ENCODE assay signal across 14 cellular contexts in genomic region chr14:99570542-99571302, GRCh38. TPM values are rescaled to one million over a fixed set of nuclear protein-coding genes. Genes with fewer than 3 reads are reported as not detected.
DNase-seq lines count a peak whose midpoint lies in the region; ATAC-seq, FAIRE-seq and TF ChIP-seq lines count a peak whose summit lies in the region.
"Had no signal": no experiment of that assay in that cellular context is flagged by ENCODE, and none has a peak within 500 bp of the region (broad histone marks: within the 10 kb centered on the region; RNA-seq: fewer than 3 reads in every experiment).

No MANE protein-coding gene starts in this region.

- H4K8ac ChIP-seq in H9 (replicated peaks; ENCODE audit: insufficient read length, low read depth, low read length), result no peak overlapping the region

- H4K20me1 ChIP-seq in H9 (ENCODE audit: control insufficient read depth, insufficient read depth, insufficient read length) (no peaks in the 10 kb centered on the region), HepG2 (ENCODE audit: insufficient read depth, low read length) (peaks cover 19% of the 10 kb centered on the region; the same call in 1 of the 2 replicates)

- no peak for DNase-seq in H9
- DNase-seq in RWPE2 (ENCODE audit: low spot score), result no peak
- no peak for DNase-seq in HepG2 (ENCODE audit: low spot score)
- DNase-seq in stimulated activated effector memory CD8-positive, alpha-beta T cell treated with anti-CD3 and anti-CD28 coated beads, Interleukin-12 subunit alpha, Interleukin-12 subunit beta, amount 100 ng/mL, for 72 hours (ENCODE audit: low spot score in 2 of 2), result no peak
- DNase-seq in activated T-helper 2 cell treated with anti-CD3 and anti-CD28 coated beads, Interferon-gamma antibody, Interleukin-2, Interleukin-4, amounts not matched to agents 10 μg/mL and 5 μg/mL and 100 μg/mL, durations not matched to agents 14 hours and 24 hours and 36 hours (ENCODE audit: low spot score), result no peak
- DNase-seq in GM03348 (ENCODE audit: low spot score), result no peak
- no peak for DNase-seq in T-helper 9 cell
- DNase-seq: activated T-cell treated with anti-CD3 and anti-CD28 coated beads, Interleukin-2, amount 50 U/mL, for 4 hours; NCI-H1930; NCI-H748 treated with DMSO at 0.1 percent for 48 hours; occipital lobe; spleen had no signal

- TF ChIP-seq CTCF in H9 (conservative IDR thresholded peaks at IDR 0.05), result no peak
- no peak for TF ChIP-seq CTCF in RWPE2 (IDR thresholded peaks at IDR 0.05; ENCODE audit: poor library complexity, severe bottlenecking)
- no peak for TF ChIP-seq CTCF in HepG2 (CRISPR knock-in tag; IDR thresholded peaks at IDR 0.05)

- H3K36me3 ChIP-seq in RWPE2 (ENCODE audit: low read depth) (no peaks in the 10 kb centered on the region), HepG2 (replicated peaks in 1 of 2; ENCODE audit: control insufficient read depth in 1 of 2, insufficient read depth in 2 of 2, low read length in 2 of 2) (no peaks in the 10 kb centered on the region; a peak in 1 of 5 replicates)
- H3K36me3 ChIP-seq: spleen had no signal

- POLR2A ChIA-PET in HepG2 (lab: Yijun Ruan, JAX), result interaction anchor here (0.8 to 1.8 kb wide), 3 partner anchors 16 to 28 kb away, joined by 4 to 7 read pairs (median 5); no protein-coding TSS in a partner anchor

- no CpG with 5 or more reads among the region's 12 CpGs for WGBS in H9 (ENCODE audit: extremely low coverage, insufficient read length, low lambda C conversion rate)
- WGBS in HepG2 (ENCODE audit: low lambda C conversion rate), result 77% methylated on average over 10 of the region's 12 CpGs

- H3K79me1 ChIP-seq in H9 (ENCODE audit: insufficient read depth, low read depth, low read length, poor library complexity, severe bottlenecking), result no peaks in the 10 kb centered on the region

- no TSS peak for BruUV-seq in HepG2 (replicated peaks; lab: Mats Ljungman, UMichigan)

- H3K9ac ChIP-seq in H9 (ENCODE audit: extremely low read depth, insufficient read length, low read length), result no peak overlapping the region
- 0 out of 2 replicates have a peak overlapping the region, but pooled peaks have one; percentile 3 for H3K9ac ChIP-seq in HepG2 (ENCODE audit: insufficient read depth, low read depth, low read length)

- peak overlapping the region in 1 of 3 experiments; percentile 80; a peak in 3 of 7 replicates for H3K27ac Mint-ChIP-seq in H9
- H3K27ac Mint-ChIP-seq in stimulated activated effector memory CD8-positive, alpha-beta T cell treated with anti-CD3 and anti-CD28 coated beads, Interleukin-12 subunit alpha, Interleukin-12 subunit beta, amount 100 ng/mL, for 72 hours, result peak overlapping the region; percentile 78
- H3K27ac Mint-ChIP-seq in activated T-helper 2 cell treated with anti-CD3 and anti-CD28 coated beads, Interferon-gamma antibody, Interleukin-2, Interleukin-4, amounts not matched to agents 10 μg/mL and 5 μg/mL and 100 μg/mL, durations not matched to agents 14 hours and 24 hours and 36 hours, result no peak overlapping the region

- no peak overlapping the region for H3K4me3 ChIP-seq in RWPE2 (ENCODE audit: severe bottlenecking)
- no peak overlapping the region for H3K4me3 ChIP-seq in HepG2 (replicated peaks in 1 of 3; ENCODE audit: insufficient read depth in 1 of 3, low read depth in 2 of 3, low read length in 3 of 3)
- H3K4me3 ChIP-seq: spleen had no signal

- H3K4me1 Mint-ChIP-seq in H9, result peaks cover 84 to 99% of the 10 kb centered on the region in 2 experiments
- peaks cover 18% of the 10 kb centered on the region for H3K4me1 Mint-ChIP-seq in stimulated activated effector memory CD8-positive, alpha-beta T cell treated with anti-CD3 and anti-CD28 coated beads, Interleukin-12 subunit alpha, Interleukin-12 subunit beta, amount 100 ng/mL, for 72 hours
- H3K4me1 Mint-ChIP-seq in activated T-helper 2 cell treated with anti-CD3 and anti-CD28 coated beads, Interferon-gamma antibody, Interleukin-2, Interleukin-4, amounts not matched to agents 10 μg/mL and 5 μg/mL and 100 μg/mL, durations not matched to agents 14 hours and 24 hours and 36 hours (ENCODE audit: low read depth), result peaks cover 1% of the 10 kb centered on the region

- no peaks in the 10 kb centered on the region; a peak in 1 of 5 replicates for H3K9me3 Mint-ChIP-seq in H9
- H3K9me3 Mint-ChIP-seq in stimulated activated effector memory CD8-positive, alpha-beta T cell treated with anti-CD3 and anti-CD28 coated beads, Interleukin-12 subunit alpha, Interleukin-12 subunit beta, amount 100 ng/mL, for 72 hours, result no peaks in the 10 kb centered on the region
- H3K9me3 Mint-ChIP-seq in activated T-helper 2 cell treated with anti-CD3 and anti-CD28 coated beads, Interferon-gamma antibody, Interleukin-2, Interleukin-4, amounts not matched to agents 10 μg/mL and 5 μg/mL and 100 μg/mL, durations not matched to agents 14 hours and 24 hours and 36 hours, result no peaks in the 10 kb centered on the region
- H3K9me3 Mint-ChIP-seq: activated T-cell treated with anti-CD3 and anti-CD28 coated beads, Interleukin-2, amount 50 U/mL, for 4 hours had no signal

- peaks cover 10% of the 10 kb centered on the region; the same call in 1 of the 2 replicates for H3K4me1 ChIP-seq in H9 (ENCODE audit: insufficient read depth, low read length)
- H3K4me1 ChIP-seq in RWPE2 (ENCODE audit: insufficient read depth, poor library complexity, severe bottlenecking), result peaks cover 78% of the 10 kb centered on the region
- peaks cover 100% of the 10 kb centered on the region for H3K4me1 ChIP-seq in HepG2 (ENCODE audit: insufficient read depth, low read length)

- H4K5ac ChIP-seq in H9 (ENCODE audit: insufficient read length, low read depth, low read length), result no peak overlapping the region

- H3K27me3 ChIP-seq in H9 (ENCODE audit: insufficient read depth, low read length) (no peaks in the 10 kb centered on the region), RWPE2 (ENCODE audit: insufficient read depth, poor library complexity, severe bottlenecking) (no peaks in the 10 kb centered on the region), HepG2 (ENCODE audit: control insufficient read depth in 1 of 2, insufficient read depth in 2 of 2, low read length in 2 of 2) (no peaks in the 10 kb centered on the region)
- H3K27me3 ChIP-seq: spleen had no signal

- H3K27ac ChIP-seq in H9 (ENCODE audit: insufficient read length, low read depth, low read length), result no peak overlapping the region
- H3K27ac ChIP-seq in RWPE2 (ENCODE audit: poor library complexity, severe bottlenecking), result peak overlapping the region; percentile 95
- H3K27ac ChIP-seq in HepG2 (ENCODE audit: extremely low read length, insufficient read depth, low read length), result peak overlapping the region; percentile 91
- H3K27ac ChIP-seq: spleen had no signal

- no peaks in the 10 kb centered on the region for H3K9me3 ChIP-seq in H9 (ENCODE audit: control insufficient read depth, low read depth, low read length)
- H3K9me3 ChIP-seq in RWPE2 (ENCODE audit: severe bottlenecking), result no peaks in the 10 kb centered on the region
- H3K9me3 ChIP-seq in HepG2 (ENCODE audit: low read length), result no peaks in the 10 kb centered on the region
- H3K9me3 ChIP-seq: spleen had no signal

- intact Hi-C loops in HepG2 (cut with micrococcal nuclease; ENCODE audit: unreplicated experiment), result no loop called here
- intact Hi-C loops in activated T-helper 2 cell treated with anti-CD3 and anti-CD28 coated beads, Interferon-gamma antibody, Interleukin-2, Interleukin-4, amounts not matched to agents 10 μg/mL and 5 μg/mL and 100 μg/mL, durations not matched to agents 14 hours and 24 hours and 36 hours (cut with micrococcal nuclease), result no loop called here

- H3K4ac ChIP-seq in H9 (ENCODE audit: low read depth, low read length), result no peak overlapping the region

- 0 out of 7 replicates have a peak, but pooled peaks cover 0 to 1% (median 0%) of the 10 kb centered on the region in 3 experiments for H3K36me3 Mint-ChIP-seq in H9 (ENCODE audit: insufficient read depth in 1 of 3, low read depth in 3 of 3)
- H3K36me3 Mint-ChIP-seq in stimulated activated effector memory CD8-positive, alpha-beta T cell treated with anti-CD3 and anti-CD28 coated beads, Interleukin-12 subunit alpha, Interleukin-12 subunit beta, amount 100 ng/mL, for 72 hours, result no peaks in the 10 kb centered on the region
- no peaks in the 10 kb centered on the region for H3K36me3 Mint-ChIP-seq in activated T-helper 2 cell treated with anti-CD3 and anti-CD28 coated beads, Interferon-gamma antibody, Interleukin-2, Interleukin-4, amounts not matched to agents 10 μg/mL and 5 μg/mL and 100 μg/mL, durations not matched to agents 14 hours and 24 hours and 36 hours (ENCODE audit: low read depth)

- H2AFZ ChIP-seq in H9 (ENCODE audit: low read length) (no peak overlapping the region), HepG2 (ENCODE audit: low read length) (no peak overlapping the region)

- TF ChIP-seq RAD21 in HepG2 (CRISPR knock-in tag; IDR thresholded peaks at IDR 0.05), result no peak

- CTCF ChIA-PET in HepG2 (lab: Yijun Ruan, JAX; ENCODE audit: low intra/inter-chr PET ratio, low total read pairs), result no interaction called here

- no peak overlapping the region for H2AK5ac ChIP-seq in H9 (ENCODE audit: insufficient read length, low read length)

- no peak overlapping the region for H2BK20ac ChIP-seq in H9 (ENCODE audit: low read depth, low read length, poor library complexity, severe bottlenecking)

- in situ Hi-C loops in HepG2 (cut with HindIII; ENCODE audit: extremely low pct_ligation_motif_present, low pct_unique_long_range_greater_than_20kb), result no loop called here

- no peak overlapping the region for H2BK5ac ChIP-seq in H9 (ENCODE audit: insufficient read length, low read length)

- no peak for ATAC-seq in RWPE2 (ENCODE audit: low read depth)
- no peak for ATAC-seq in HepG2
- no peak for ATAC-seq in stimulated activated effector memory CD8-positive, alpha-beta T cell treated with anti-CD3 and anti-CD28 coated beads, Interleukin-12 subunit alpha, Interleukin-12 subunit beta, amount 100 ng/mL, for 72 hours
- ATAC-seq: activated T-cell treated with anti-CD3 and anti-CD28 coated beads, Interleukin-2, amount 50 U/mL, for 4 hours; esophagus mucosa had no signal

- H2BK12ac ChIP-seq in H9 (ENCODE audit: insufficient read length, low read depth, low read length), result no peak overlapping the region

- peak overlapping the region; percentile 61 for H3K18ac ChIP-seq in H9 (ENCODE audit: insufficient read length, low read depth, low read length)

- no peak for TF ChIP-seq EP300 in HepG2 (IDR thresholded peaks at IDR 0.05; ENCODE audit: low read depth in 2 of 2, low read length in 2 of 2)
- no peak for TF ChIP-seq EP300 in HepG2 (CRISPR knock-in tag; IDR thresholded peaks at IDR 0.05; ENCODE audit: borderline replicate concordance)

- H2BK15ac ChIP-seq in H9 (ENCODE audit: low read depth, low read length), result no peak overlapping the region

- no peak overlapping the region for H3T11ph ChIP-seq in H9 (ENCODE audit: low read length)

- no peak overlapping the region for H4K91ac ChIP-seq in H9 (ENCODE audit: insufficient read length, low read depth, low read length)

- no peak overlapping the region for H2BK120ac ChIP-seq in H9 (ENCODE audit: low read depth, low read length, poor library complexity, severe bottlenecking)

- FAIRE-seq in HepG2 (lab: Jason Lieb, UNC), result no peak
- FAIRE-seq: colon had no signal

- H3K79me2 ChIP-seq in H9 (ENCODE audit: insufficient read depth, low read length) (no peaks in the 10 kb centered on the region; the same call in 1 of the 2 replicates), HepG2 (ENCODE audit: insufficient read depth, low read length) (peaks cover 95% of the 10 kb centered on the region)

- H3K23ac ChIP-seq in H9 (ENCODE audit: insufficient read length, low read depth, low read length), result no peak overlapping the region

- peaks cover 20% of the 10 kb centered on the region for H3K27me3 Mint-ChIP-seq in H9 (ENCODE audit: low read depth)
- no peaks in the 10 kb centered on the region for H3K27me3 Mint-ChIP-seq in activated T-helper 2 cell treated with anti-CD3 and anti-CD28 coated beads, Interferon-gamma antibody, Interleukin-2, Interleukin-4, amounts not matched to agents 10 μg/mL and 5 μg/mL and 100 μg/mL, durations not matched to agents 14 hours and 24 hours and 36 hours (ENCODE audit: low read depth)

- H3K4me2 ChIP-seq in H9 (ENCODE audit: insufficient read depth, insufficient read length, low read length) (no peak overlapping the region), HepG2 (ENCODE audit: low read depth, low read length) (no peak overlapping the region)

- H3K56ac ChIP-seq in H9 (ENCODE audit: insufficient read length, low read depth, low read length), result no peak overlapping the region

- no peak for TF ChIP-seq POLR2A in HepG2 (IDR thresholded peaks at IDR 0.05; ENCODE audit: insufficient read depth in 1 of 2, low read depth in 2 of 2, low read length in 2 of 2)

- H3K4me3 Mint-ChIP-seq in H9, result peak overlapping the region in 1 of 2 experiments; percentile 51; a peak in 1 of 5 replicates
- H3K4me3 Mint-ChIP-seq in stimulated activated effector memory CD8-positive, alpha-beta T cell treated with anti-CD3 and anti-CD28 coated beads, Interleukin-12 subunit alpha, Interleukin-12 subunit beta, amount 100 ng/mL, for 72 hours, result no peak overlapping the region
- H3K4me3 Mint-ChIP-seq in activated T-helper 2 cell treated with anti-CD3 and anti-CD28 coated beads, Interferon-gamma antibody, Interleukin-2, Interleukin-4, amounts not matched to agents 10 μg/mL and 5 μg/mL and 100 μg/mL, durations not matched to agents 14 hours and 24 hours and 36 hours (ENCODE audit: low read depth), result no peak overlapping the region
- H3K4me3 Mint-ChIP-seq: activated T-cell treated with anti-CD3 and anti-CD28 coated beads, Interleukin-2, amount 50 U/mL, for 4 hours had no signal

- H3K23me2 ChIP-seq in H9 (ENCODE audit: insufficient read length, low read depth, low read length, poor library complexity, severe bottlenecking), result no peaks in the 10 kb centered on the region

- H3K14ac ChIP-seq in H9 (ENCODE audit: insufficient read depth, low read length), result no peak overlapping the region

RNA-seq across cellular contexts. Expression of gene CCDC85C, which starts 33.3 kb away (rescaled TPM):
- 33.2 and 36.3 TPM in 2 replicates for total RNA-seq in H9 (2021)
- 43.8 and 47.6 TPM in 2 replicates for total RNA-seq in HepG2 (2016; rRNA removed; fragmentation: Illumina TruSeq; extraction: Trizol)
- total RNA-seq in HepG2 (2016; cell fraction: cytosol; rRNA removed; fragmentation: Illumina TruSeq; extraction: Trizol; ENCODE audit: low read depth), result 4.3 and 4.6 TPM in 2 replicates
- 33.8 and 47.0 TPM in 2 replicates for total RNA-seq in HepG2 (2016; cell fraction: insoluble cytoplasmic fraction; rRNA removed; fragmentation: Illumina TruSeq; extraction: Trizol)
- total RNA-seq in HepG2 (2016; cell fraction: membrane; rRNA removed; fragmentation: Illumina TruSeq; extraction: Trizol), result 30.8 and 30.9 TPM in 2 replicates
- 23.1 and 29.3 TPM in 2 replicates for total RNA-seq in HepG2 (2016; cell fraction: nucleus; rRNA removed; fragmentation: Illumina TruSeq; extraction: Trizol)
- polyA plus RNA-seq in HepG2 (2011; rRNA removed), result 18.8 and 30.3 TPM in 2 replicates
- polyA plus RNA-seq in HepG2 (2011; cell fraction: cytosol; rRNA removed), result 21.2 and 24.0 TPM in 2 replicates
- 30.3 and 32.6 TPM in 2 replicates for polyA plus RNA-seq in HepG2 (2011; cell fraction: nucleus; rRNA removed)
- polyA plus RNA-seq in HepG2 (2012), result 41.6 and 57.3 TPM in 2 replicates
- 4.1 and 4.6 TPM in 2 replicates for polyA plus RNA-seq in HepG2 (2016; cell fraction: cytosol; fragmentation: Illumina TruSeq; extraction: Trizol; ENCODE audit: low read depth)
- polyA plus RNA-seq in HepG2 (2016; cell fraction: insoluble cytoplasmic fraction; fragmentation: Illumina TruSeq; extraction: Trizol; ENCODE audit: low read depth), result 36.1 and 43.0 TPM in 2 replicates
- polyA plus RNA-seq in HepG2 (2016; cell fraction: membrane; fragmentation: Illumina TruSeq; extraction: Trizol; ENCODE audit: low read depth), result 18.9 and 20.2 TPM in 2 replicates
- polyA plus RNA-seq in HepG2 (2016; cell fraction: nucleus; fragmentation: Illumina TruSeq; extraction: Trizol; ENCODE audit: insufficient read depth, low read depth), result 40.1 and 40.7 TPM in 2 replicates
- polyA minus RNA-seq in HepG2 (2011; rRNA and poly(A)+ RNA removed; ENCODE audit: low replicate concordance), result 44.2 and 114 TPM in 2 replicates
- polyA minus RNA-seq in HepG2 (2011; cell fraction: cytosol; rRNA and poly(A)+ RNA removed), result 33.8 and 37.6 TPM in 2 replicates
- polyA minus RNA-seq in HepG2 (2011; cell fraction: nucleus; rRNA and poly(A)+ RNA removed), result 11.8 and 12.0 TPM in 2 replicates
- 7.1 and 7.3 TPM in 2 replicates for total RNA-seq in activated T-helper 2 cell treated with anti-CD3 and anti-CD28 coated beads, Interferon-gamma antibody, Interleukin-2, Interleukin-4, amounts not matched to agents 10 μg/mL and 5 μg/mL and 100 μg/mL, durations not matched to agents 14 hours and 24 hours and 36 hours
